In the genomic region with DNA sequence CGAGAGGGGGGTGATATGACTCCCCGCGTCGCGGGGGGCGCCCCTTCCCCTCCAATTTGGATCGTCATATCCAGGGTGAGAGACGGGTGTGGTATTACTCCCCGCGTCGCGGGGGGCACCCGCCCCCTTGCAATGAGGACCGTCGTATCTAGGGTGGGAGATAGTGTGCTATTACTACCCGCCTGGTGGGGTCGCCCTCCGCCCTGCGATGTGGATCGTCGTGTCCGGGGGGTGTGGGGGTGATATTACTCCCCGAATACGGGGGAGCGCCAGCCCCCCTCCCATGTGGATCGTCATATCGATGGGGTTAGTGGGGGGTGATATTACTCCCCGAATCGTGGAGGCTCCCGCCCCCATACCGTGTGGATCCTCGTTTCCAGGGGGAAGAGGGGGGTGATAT, we compare ENCODE assay signal across 9 cellular contexts. TPM values are rescaled to one million over a fixed set of nuclear protein-coding genes. Genes with fewer than 3 reads are reported as not detected.
A peak's percentile ranks its signal among the peaks of the same experiment; 100 is the strongest.
DNase-seq lines count a peak whose midpoint lies in the region; ATAC-seq and TF ChIP-seq lines count a peak whose summit lies in the region.
"Had no signal": no experiment of that assay in that cellular context is flagged by ENCODE, and none has a peak within 500 bp of the region (broad histone marks: within the 10 kb centered on the region; RNA-seq: fewer than 3 reads in every experiment).

No MANE protein-coding gene starts in this region.

- H3K27me3 ChIP-seq in IMR-90 (ENCODE audit: control insufficient read depth, insufficient read depth, low read length) (no peaks in the 10 kb centered on the region; the same call in 1 of the 2 replicates), iPS-18a (ENCODE audit: control insufficient read depth, insufficient read depth, low read length) (peaks cover 10% of the 10 kb centered on the region)

- no peak overlapping the region for H3K56ac ChIP-seq in IMR-90 (ENCODE audit: extremely low read depth, insufficient read depth, low read length)

- no peak overlapping the region for H2BK5ac ChIP-seq in IMR-90 (ENCODE audit: low read depth, low read length, poor library complexity, severe bottlenecking)

- peak overlapping the region; percentile 82 for H2AK9ac ChIP-seq in IMR-90 (replicated peaks; ENCODE audit: low read depth, low read length, poor library complexity)

- H3K4me3 ChIP-seq in IMR-90 (ENCODE audit: insufficient read depth, low read depth, low read length): peak overlapping the region; percentile 21
- H3K4me3 ChIP-seq in iPS-18a (ENCODE audit: low read length): peak overlapping the region; percentile 51

- no peaks in the 10 kb centered on the region for H3K36me3 Mint-ChIP-seq in Calu3 (ENCODE audit: insufficient read depth, unreplicated experiment)

- no peak for DNase-seq in IMR-90
- peak; percentile 21 for DNase-seq in activated naive CD4-positive, alpha-beta T cell treated with Interleukin-2 at 50 U/mL for 16 hours
- DNase-seq in stimulated activated CD8-positive, alpha-beta memory T cell treated with anti-CD3 and anti-CD28 coated beads, Interleukin-2, amount 100 ng/mL, for 48 hours (ENCODE audit: low read depth in 2 of 2): peak; percentile 11 to 30
- no peak for DNase-seq in NCI-H146 (lab: John Stamatoyannopoulos, UW)
- DNase-seq in Calu3: no peak
- DNase-seq in A172 (ENCODE audit: low spot score): no peak

- no peaks in the 10 kb centered on the region for H3K79me1 ChIP-seq in IMR-90 (ENCODE audit: low read depth in 1 of 2, low read length in 2 of 2)

- H3K9me3 Mint-ChIP-seq in Calu3 (ENCODE audit: low read depth, unreplicated experiment): peaks cover 2% of the 10 kb centered on the region

- H3K18ac ChIP-seq in IMR-90 (ENCODE audit: low read depth, low read length): no peak overlapping the region

- no peak overlapping the region for H2BK20ac ChIP-seq in IMR-90 (ENCODE audit: low read depth, low read length)

- H2AFZ ChIP-seq in IMR-90 (replicated peaks; ENCODE audit: low read length, poor library complexity): peak overlapping the region; percentile 73

- H4K20me1 ChIP-seq in IMR-90 (ENCODE audit: insufficient read depth, low read length): no peaks in the 10 kb centered on the region

- no peak overlapping the region for H2AK5ac ChIP-seq in IMR-90 (ENCODE audit: low read depth, low read length)

- no peak overlapping the region for H3K4me3 Mint-ChIP-seq in Calu3 (ENCODE audit: low read depth, unreplicated experiment)

- ATAC-seq in IMR-90 (ENCODE audit: low read depth) (no peak), HG03139 (IDR thresholded peaks at IDR 0.05; ENCODE audit: unreplicated experiment) (no peak)

- no peak overlapping the region for H3K23ac ChIP-seq in IMR-90 (ENCODE audit: low read depth, low read length)

- H3K27ac ChIP-seq in IMR-90 (ENCODE audit: insufficient read depth, low read length) (no peak overlapping the region), iPS-18a (ENCODE audit: low read length) (no peak overlapping the region)
- H3K27ac ChIP-seq: skin epidermis had no signal

- H3K4me1 Mint-ChIP-seq in Calu3 (ENCODE audit: low read depth, unreplicated experiment): no peaks in the 10 kb centered on the region

- H3K9me3 ChIP-seq in IMR-90 (ENCODE audit: control insufficient read depth, insufficient read depth, low read length) (no peaks in the 10 kb centered on the region; the same call in 1 of the 2 replicates), iPS-18a (ENCODE audit: control insufficient read depth, low read depth, low read length) (no peaks in the 10 kb centered on the region)

- dilution Hi-C loops in IMR-90 (cut with HindIII; ENCODE audit: low sequenced_read_pairs, unreplicated experiment): no loop called here

- POLR2A ChIA-PET in IMR-90 (lab: Charles Lee; ENCODE audit: unreplicated experiment): no interaction called here

- TF ChIP-seq RAD21 in IMR-90 (IDR thresholded peaks at IDR 0.05; ENCODE audit: low read length): peak; percentile 40

- no peaks in the 10 kb centered on the region for H3K9me1 ChIP-seq in IMR-90 (ENCODE audit: insufficient read depth, low read length)

- TF ChIP-seq POLR2A in IMR-90 (IDR thresholded peaks at IDR 0.05; ENCODE audit: low read depth, low read length): no peak

- H3K27ac Mint-ChIP-seq in Calu3 (ENCODE audit: unreplicated experiment): no peak overlapping the region

- no peaks in the 10 kb centered on the region for H3K27me3 Mint-ChIP-seq in Calu3 (ENCODE audit: unreplicated experiment)

- peak overlapping the region; percentile 40; the same call in 1 of the 2 replicates for H2BK120ac ChIP-seq in IMR-90 (ENCODE audit: low read depth, low read length)

- peak overlapping the region in 1 of 2 experiments; percentile 49; a peak in 1 of 4 replicates for H4K8ac ChIP-seq in IMR-90 (ENCODE audit: low read depth in 2 of 2, low read length in 2 of 2)

- H3K4ac ChIP-seq in IMR-90 (ENCODE audit: low read depth, low read length): no peak overlapping the region

- H3K4me1 ChIP-seq in IMR-90 (ENCODE audit: control insufficient read depth, insufficient read depth, low read length): no peaks in the 10 kb centered on the region
- H3K4me1 ChIP-seq in iPS-18a (ENCODE audit: control insufficient read depth, low read depth, low read length): no peaks in the 10 kb centered on the region

- H3K9ac ChIP-seq in IMR-90 (ENCODE audit: low read depth, low read length) (no peak overlapping the region; the same call in 1 of the 2 replicates), iPS-18a (ENCODE audit: low read length) (no peak overlapping the region)

- no peak overlapping the region for H2BK15ac ChIP-seq in IMR-90 (ENCODE audit: low read depth, low read length)

- 50% methylated on average over 1 of the region's 32 CpGs; no CpG with 5 or more reads in 1 of the 2 experiments for WGBS in IMR-90 (ENCODE audit: extremely low coverage in 2 of 2, insufficient read length in 1 of 2), 2 experiments

- H3K14ac ChIP-seq in IMR-90 (replicated peaks; ENCODE audit: low read depth, low read length): no peak overlapping the region

- H4K5ac ChIP-seq in IMR-90 (ENCODE audit: low read depth, low read length): no peak overlapping the region

- no peaks in the 10 kb centered on the region for H3K36me3 ChIP-seq in IMR-90 (ENCODE audit: control insufficient read depth, insufficient read depth, low read length)
- H3K36me3 ChIP-seq in iPS-18a (ENCODE audit: control insufficient read depth, low read depth, low read length): no peaks in the 10 kb centered on the region

- CTCF ChIA-PET in IMR-90 (lab: Yijun Ruan, JAX) (no interaction called here), Calu3 (lab: Charles Lee) (no interaction called here)

- intact Hi-C loops in IMR-90 (cut with micrococcal nuclease) (no loop called here), Calu3 (cut with micrococcal nuclease; ENCODE audit: unreplicated experiment) (no loop called here)

- BruUV-seq in IMR-90 (replicated peaks; lab: Mats Ljungman, UMichigan): no TSS peak
- BruUV-seq in Calu3 (replicated peaks; lab: Mats Ljungman, UMichigan): no TSS peak

- in situ Hi-C loops in IMR-90 (cut with MboI; ENCODE audit: low sequenced_read_pairs): no loop called here

- peak overlapping the region; percentile 71 for H3K4me2 ChIP-seq in IMR-90 (ENCODE audit: low read depth, low read length)

- peak; percentile 31 for TF ChIP-seq CTCF in IMR-90 (conservative IDR thresholded peaks at IDR 0.05; ENCODE audit: low read depth, low read length)
- TF ChIP-seq CTCF in Calu3 (IDR thresholded peaks at IDR 0.05; ENCODE audit: unreplicated experiment): no peak

- H4K91ac ChIP-seq in IMR-90 (ENCODE audit: insufficient read depth, low read depth, low read length): no peak overlapping the region

TF ChIP-seq in IMR-90, 13 proteins besides CTCF, POLR2A, EP300 and RAD21:
- TF ChIP-seq RCOR1 (IDR thresholded peaks at IDR 0.05; ENCODE audit: insufficient replicate concordance, low read length) (no peak), MAZ (IDR thresholded peaks at IDR 0.05; ENCODE audit: borderline replicate concordance, low read depth, low read length) (0 out of 2 replicates have a peak, but pooled peaks have one; percentile 23)
TF ChIP-seq in IMR-90: peak in this region for 1.

RNA-seq across cellular contexts. Expression of a gene that starts 29.2 kb away (rescaled TPM):
- total RNA-seq in IMR-90 (2012; rRNA removed) (6.1 and 7.5 TPM in 2 replicates), Calu3 (2022) (0.93 and 1.7 TPM in 2 replicates)
- 7.6 and 10.6 TPM in 2 replicates for polyA plus RNA-seq in IMR-90 (2012; rRNA removed)
- polyA plus RNA-seq in IMR-90 (2012; cell fraction: cytosol; rRNA removed): 4.6 and 11.3 TPM in 2 replicates
- 6.4 and 25.4 TPM in 2 replicates for polyA plus RNA-seq in IMR-90 (2012; cell fraction: nucleus; rRNA removed; ENCODE audit: low replicate concordance)
- not detected in 2 replicates for total RNA-seq in A172 (2014; rRNA removed; shearing (Covaris generic))

Comparison
In these comparisons a context has a peak if more than half of its experiments do, and no peak if none do; other contexts are left out.
1. DNase-seq: peak in activated naive CD4-positive, alpha-beta T cell treated with Interleukin-2 at 50 U/mL for 16 hours (single experiment) and stimulated activated CD8-positive, alpha-beta memory T cell treated with anti-CD3 and anti-CD28 coated beads, Interleukin-2, amount 100 ng/mL, for 48 hours (2 of 2); none in IMR-90 (single experiment), NCI-H146 (single experiment), Calu3 (single experiment) and A172 (single experiment).